Comparison of ENCODE assay signal across 8 cellular contexts in genomic region chr16:278863-279366, GRCh38. TPM values are rescaled to one million over a fixed set of nuclear protein-coding genes. Genes with fewer than 3 reads are reported as not detected.
DNase-seq lines count a peak whose midpoint lies in the region; ATAC-seq, FAIRE-seq and TF ChIP-seq lines count a peak whose summit lies in the region.

No MANE protein-coding gene starts in this region.

- H3K9me3 Mint-ChIP-seq in CD8-positive, alpha-beta T cell: no peaks in the 10 kb centered on the region
- no peaks in the 10 kb centered on the region for H3K9me3 Mint-ChIP-seq in endodermal cell
- no peaks in the 10 kb centered on the region for H3K9me3 Mint-ChIP-seq in stimulated activated naive CD8-positive, alpha-beta T cell treated with anti-CD3 and anti-CD28 coated beads, Interleukin-15, amount 100 ng/mL, for 72 hours

- peak; percentile 77 for ATAC-seq in CD8-positive, alpha-beta T cell
- ATAC-seq in stimulated activated naive CD8-positive, alpha-beta T cell treated with anti-CD3 and anti-CD28 coated beads, Interleukin-15, amount 100 ng/mL, for 72 hours: peak; percentile 84
- ATAC-seq in GM18511 (IDR thresholded peaks at IDR 0.05; ENCODE audit: unreplicated experiment): no peak
- no peak for ATAC-seq in GM18868 (IDR thresholded peaks at IDR 0.05; ENCODE audit: unreplicated experiment)

- peak; percentile 80 for FAIRE-seq in H54 (lab: Jason Lieb, UNC)

- no peak for TF ChIP-seq CTCF in CD8-positive, alpha-beta T cell (IDR thresholded peaks at IDR 0.05)
- no peak for TF ChIP-seq CTCF in endodermal cell (conservative IDR thresholded peaks at IDR 0.05)

- WGBS in endodermal cell (ENCODE audit: insufficient coverage in 1 of 2, insufficient read length in 1 of 2), 2 experiments: 82 to 83% methylated on average over 5 to 6 of the region's 6 CpGs

- no peaks in the 10 kb centered on the region for H3K36me3 ChIP-seq in CD8-positive, alpha-beta T cell (ENCODE audit: insufficient read depth, low read length)
- H3K36me3 ChIP-seq in endodermal cell (ENCODE audit: control insufficient read depth, insufficient read depth, low read length): no peaks in the 10 kb centered on the region

- H3K27ac ChIP-seq in CD8-positive, alpha-beta T cell (ENCODE audit: low read depth, low read length): no peak overlapping the region
- no peak overlapping the region for H3K27ac ChIP-seq in endodermal cell (ENCODE audit: low read depth, low read length)

- H3K27ac Mint-ChIP-seq in CD8-positive, alpha-beta T cell: no peak overlapping the region
- H3K27ac Mint-ChIP-seq in endodermal cell: no peak overlapping the region
- no peak overlapping the region for H3K27ac Mint-ChIP-seq in stimulated activated naive CD8-positive, alpha-beta T cell treated with anti-CD3 and anti-CD28 coated beads, Interleukin-15, amount 100 ng/mL, for 72 hours

- no peaks in the 10 kb centered on the region for H3K36me3 Mint-ChIP-seq in CD8-positive, alpha-beta T cell
- H3K36me3 Mint-ChIP-seq in endodermal cell (ENCODE audit: low read depth): no peaks in the 10 kb centered on the region

- peak in 3 of 7 experiments; percentile 7 to 46 (median 23) for DNase-seq in CD8-positive, alpha-beta T cell
- DNase-seq in H54 (ENCODE audit: insufficient read length, low spot score) (peak; percentile 92), SHP77 (lab: John Stamatoyannopoulos, UW) (peak; percentile 28 to 63), endodermal cell (peak; percentile 79), AG20443 (ENCODE audit: low spot score) (no peak)
- peak; percentile 39 to 59 for DNase-seq in stimulated activated naive CD8-positive, alpha-beta T cell treated with anti-CD3 and anti-CD28 coated beads, Interleukin-15, amount 100 ng/mL, for 72 hours

- no peaks in the 10 kb centered on the region for H3K9me3 ChIP-seq in CD8-positive, alpha-beta T cell (ENCODE audit: low read length)
- H3K9me3 ChIP-seq in endodermal cell (ENCODE audit: control insufficient read depth, low read length): no peaks in the 10 kb centered on the region

- H3K4me1 ChIP-seq in CD8-positive, alpha-beta T cell (ENCODE audit: insufficient read depth, low read length): peaks cover 12% of the 10 kb centered on the region
- H3K4me1 ChIP-seq in endodermal cell (ENCODE audit: control insufficient read depth, insufficient read depth, low read length): peaks cover 3% of the 10 kb centered on the region

- peaks cover 15% of the 10 kb centered on the region for H3K27me3 Mint-ChIP-seq in CD8-positive, alpha-beta T cell (ENCODE audit: low read depth)
- H3K27me3 Mint-ChIP-seq in endodermal cell (ENCODE audit: insufficient read depth): peaks cover 28% of the 10 kb centered on the region
- H3K27me3 Mint-ChIP-seq in stimulated activated naive CD8-positive, alpha-beta T cell treated with anti-CD3 and anti-CD28 coated beads, Interleukin-15, amount 100 ng/mL, for 72 hours: peaks cover 72% of the 10 kb centered on the region

- H3K4me1 Mint-ChIP-seq in CD8-positive, alpha-beta T cell (ENCODE audit: low read depth): peaks cover 9% of the 10 kb centered on the region
- no peaks in the 10 kb centered on the region for H3K4me1 Mint-ChIP-seq in endodermal cell
- peaks cover 16% of the 10 kb centered on the region for H3K4me1 Mint-ChIP-seq in stimulated activated naive CD8-positive, alpha-beta T cell treated with anti-CD3 and anti-CD28 coated beads, Interleukin-15, amount 100 ng/mL, for 72 hours

- intact Hi-C loops in CD8-positive, alpha-beta T cell (cut with DNase I, micrococcal nuclease): no loop called here

- no peak for TF ChIP-seq POLR2A in H54 (IDR thresholded peaks at IDR 0.05; ENCODE audit: low read depth, low read length)

- POLR2A ChIA-PET in CD8-positive, alpha-beta T cell (lab: Charles Lee): interaction anchor here (0.6 kb wide), 1 partner anchor 36 kb away, joined by 3 read pairs; no protein-coding TSS in a partner anchor

- no peak overlapping the region for H3K4me3 Mint-ChIP-seq in CD8-positive, alpha-beta T cell
- H3K4me3 Mint-ChIP-seq in endodermal cell: no peak overlapping the region
- H3K4me3 Mint-ChIP-seq in stimulated activated naive CD8-positive, alpha-beta T cell treated with anti-CD3 and anti-CD28 coated beads, Interleukin-15, amount 100 ng/mL, for 72 hours: peak overlapping the region in 1 of 2 donors; percentile 32

- peaks cover 8% of the 10 kb centered on the region for H3K27me3 ChIP-seq in CD8-positive, alpha-beta T cell (ENCODE audit: insufficient read depth, low read length)
- H3K27me3 ChIP-seq in endodermal cell (ENCODE audit: control insufficient read depth, insufficient read depth, low read length, poor library complexity, severe bottlenecking): peaks cover 27% of the 10 kb centered on the region

- no peak overlapping the region for H3K4me3 ChIP-seq in CD8-positive, alpha-beta T cell (ENCODE audit: low read depth, low read length)
- no peak overlapping the region for H3K4me3 ChIP-seq in endodermal cell (ENCODE audit: low read length)

- CTCF ChIA-PET in CD8-positive, alpha-beta T cell (lab: Charles Lee): no interaction called here

- no peak overlapping the region for H3K9ac ChIP-seq in endodermal cell (ENCODE audit: extremely low read depth, low read length, poor library complexity, severe bottlenecking)

RNA-seq across cellular contexts. Expression of gene ARHGDIG, which starts 1.5 kb away (rescaled TPM):
- total RNA-seq in CD8-positive, alpha-beta T cell: not detected
- 10 to 100 TPM in 1 of 2 donors, 1 to 10 TPM in 1; 6.8 to 19.2 TPM for total RNA-seq in endodermal cell
- 4.6 TPM for polyA plus RNA-seq in endodermal cell (2013, experiment 1 of 2)
- 3.8 TPM for polyA plus RNA-seq in endodermal cell (2013, experiment 2 of 2)

RNA-seq across cellular contexts. Expression of gene RGS11, which starts 3.2 kb away (rescaled TPM):
- total RNA-seq in CD8-positive, alpha-beta T cell: not detected
- total RNA-seq in endodermal cell: 1 to 10 TPM; 2.0 to 7.8 TPM
- 3.0 TPM for polyA plus RNA-seq in endodermal cell (2013, experiment 1 of 2)
- 1.5 TPM for polyA plus RNA-seq in endodermal cell (2013, experiment 2 of 2)

RNA-seq across cellular contexts. Expression of gene PDIA2, which starts 4.0 kb away (rescaled TPM):
- total RNA-seq in CD8-positive, alpha-beta T cell: not detected
- total RNA-seq in endodermal cell: 1 to 10 TPM; 2.9 to 9.9 TPM
- 3.8 TPM for polyA plus RNA-seq in endodermal cell (2013, experiment 1 of 2)
- polyA plus RNA-seq in endodermal cell (2013, experiment 2 of 2): 2.4 TPM

RNA-seq across cellular contexts. Expression of gene FAM234A, which starts 44.3 kb away (rescaled TPM):
- 10 to 100 TPM; 22.4 to 24.7 TPM for total RNA-seq in CD8-positive, alpha-beta T cell
- 100 to 1,000 TPM; 123 to 130 TPM for total RNA-seq in endodermal cell
- polyA plus RNA-seq in endodermal cell (2013, experiment 1 of 2): 85.6 TPM
- polyA plus RNA-seq in endodermal cell (2013, experiment 2 of 2): 78.2 TPM

RNA-seq across cellular contexts. Expression of gene LUC7L, which starts 49.7 kb away (rescaled TPM):
- 100 to 1,000 TPM; 136 to 142 TPM for total RNA-seq in CD8-positive, alpha-beta T cell
- 100 to 1,000 TPM; 130 to 151 TPM for total RNA-seq in endodermal cell
- polyA plus RNA-seq in endodermal cell (2013, experiment 1 of 2): 177 TPM
- polyA plus RNA-seq in endodermal cell (2013, experiment 2 of 2): 162 TPM

Comparison
In these comparisons a context has a peak if more than half of its experiments do, and no peak if none do; other contexts are left out.
1. ATAC-seq: peak in CD8-positive, alpha-beta T cell (single experiment) and stimulated activated naive CD8-positive, alpha-beta T cell treated with anti-CD3 and anti-CD28 coated beads, Interleukin-15, amount 100 ng/mL, for 72 hours (single experiment); none in GM18511 (single experiment) and GM18868 (single experiment).
2. RNA of gene ARHGDIG, which starts 1.5 kb away (total RNA-seq): 6.8 to 19.2 TPM in endodermal cell; not detected in CD8-positive, alpha-beta T cell; every median in the first group is over 4 times any median in the second.